18 cellular contexts compared by ENCODE assay signal in the genomic region with DNA sequence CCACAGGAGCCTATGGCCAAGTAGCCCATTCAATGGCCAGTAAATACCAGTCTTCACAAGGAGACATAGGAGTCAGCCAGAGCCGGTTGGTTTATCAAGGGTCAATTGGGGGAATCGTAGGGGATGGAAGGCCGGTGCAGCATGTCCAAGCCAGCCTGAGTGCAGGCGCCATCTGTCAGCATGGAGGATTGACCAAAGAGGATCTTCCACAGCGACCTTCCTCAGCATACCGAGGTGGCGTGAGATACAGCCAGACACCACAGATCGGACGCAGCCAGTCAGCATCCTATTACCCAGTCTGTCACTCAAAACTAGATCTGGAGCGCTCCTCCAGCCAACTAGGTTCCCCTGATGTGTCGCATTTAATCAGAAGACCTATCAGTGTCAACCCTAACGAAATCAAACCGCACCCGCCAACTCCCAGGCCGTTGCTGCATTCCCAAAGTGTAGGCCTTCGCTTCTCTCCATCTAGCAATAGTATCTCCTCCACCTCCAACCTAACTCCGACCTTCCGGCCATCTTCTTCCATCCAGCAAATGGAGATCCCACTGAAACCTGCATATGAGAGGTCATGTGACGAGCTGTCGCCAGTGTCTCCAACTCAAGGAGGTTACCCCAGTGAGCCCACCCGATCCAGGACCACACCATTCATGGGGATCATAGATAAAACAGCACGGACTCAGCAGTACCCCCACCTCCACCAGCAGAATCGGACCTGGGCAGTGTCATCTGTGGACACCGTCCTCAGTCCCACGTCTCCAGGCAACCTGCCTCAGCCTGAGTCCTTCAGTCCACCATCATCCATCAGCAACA.
"Had no signal": no experiment of that assay in that cellular context is flagged by ENCODE, and none has a peak within 500 bp of the region (broad histone marks: within the 10 kb centered on the region; RNA-seq: fewer than 3 reads in every experiment).

No MANE protein-coding gene starts in this region.

- H3K9me3 Mint-ChIP-seq: brain; dendritic cell treated with granulocyte-macrophage colony-stimulating factor and Interleukin-4, amounts not matched to agents 40 ng/mL and 50 ng/mL, for 4 days; naive thymus-derived CD8-positive, alpha-beta T cell; stimulated activated naive B cell treated with anti-CD40 and anti-IgM and Interleukin-4, amounts not matched to agents 10 μg/mL and 1 μg/mL and 100 μg/mL, for 72 hours had no signal

- H3K27me3 ChIP-seq: esophagus muscularis mucosa, right lobe of liver, SJSA1, transverse colon had no signal

- H3K36me3 ChIP-seq: right lobe of liver, transverse colon had no signal

- H3K27ac ChIP-seq: esophagus muscularis mucosa, psoas muscle, right lobe of liver, SJSA1, transverse colon, VCaP had no signal

- DNase-seq: activated CD4-positive, alpha-beta T cell treated with anti-CD3 and anti-CD28 coated beads for 48 hours; activated gamma-delta T cell treated with Interleukin-2 at 50 U/mL for 16 hours; activated T-cell treated with anti-CD3 and anti-CD28 coated beads, Interleukin-2, amount 50 U/mL, for 48 hours; amygdala; cerebellar nuclear complex; left colon; naive thymus-derived CD8-positive, alpha-beta T cell; nucleus accumbens; psoas muscle; right lobe of liver; stimulated activated CD4-positive, alpha-beta T cell treated with anti-CD3 and anti-CD28 coated beads, Interleukin-1b, Interleukin-23, amount 100 ng/mL, for 48 hours; stimulated activated naive B cell treated with anti-CD40 and anti-IgM and Interleukin-4, amounts not matched to agents 10 μg/mL and 1 μg/mL and 100 μg/mL, for 72 hours; transverse colon had no signal

- H3K4me1 ChIP-seq: psoas muscle, right lobe of liver, SJSA1, transverse colon had no signal

- H3K27ac Mint-ChIP-seq: dendritic cell treated with granulocyte-macrophage colony-stimulating factor and Interleukin-4, amounts not matched to agents 40 ng/mL and 50 ng/mL, for 4 days; stimulated activated naive B cell treated with anti-CD40 and anti-IgM and Interleukin-4, amounts not matched to agents 10 μg/mL and 1 μg/mL and 100 μg/mL, for 72 hours had no signal

- H3K4me3 Mint-ChIP-seq: brain; dendritic cell treated with granulocyte-macrophage colony-stimulating factor and Interleukin-4, amounts not matched to agents 40 ng/mL and 50 ng/mL, for 4 days; stimulated activated naive B cell treated with anti-CD40 and anti-IgM and Interleukin-4, amounts not matched to agents 10 μg/mL and 1 μg/mL and 100 μg/mL, for 72 hours had no signal

- H3K27me3 Mint-ChIP-seq: naive thymus-derived CD8-positive, alpha-beta T cell; stimulated activated naive B cell treated with anti-CD40 and anti-IgM and Interleukin-4, amounts not matched to agents 10 μg/mL and 1 μg/mL and 100 μg/mL, for 72 hours had no signal

- H3K4me3 ChIP-seq: esophagus muscularis mucosa, psoas muscle, right lobe of liver, SJSA1, transverse colon had no signal

- H3K36me3 Mint-ChIP-seq: stimulated activated naive B cell treated with anti-CD40 and anti-IgM and Interleukin-4, amounts not matched to agents 10 μg/mL and 1 μg/mL and 100 μg/mL, for 72 hours had no signal

- ATAC-seq: left colon; psoas muscle; stimulated activated naive B cell treated with anti-CD40 and anti-IgM and Interleukin-4, amounts not matched to agents 10 μg/mL and 1 μg/mL and 100 μg/mL, for 72 hours had no signal

- H3K9me3 ChIP-seq: esophagus muscularis mucosa, psoas muscle, right lobe of liver, SJSA1, transverse colon had no signal
